In genomic region chr2:135531231-135532197, GRCh38 we compare ENCODE assay signal across 8 cellular contexts. TPM values are rescaled to one million over a fixed set of nuclear protein-coding genes. Genes with fewer than 3 reads are reported as not detected.
DNase-seq lines count a peak whose midpoint lies in the region; ATAC-seq and TF ChIP-seq lines count a peak whose summit lies in the region.

R3HDM1 (plus strand) TSS chr2:135531484; CDS start chr2:135604846, 73,362 bp downstream.

- H3K4me1 ChIP-seq in gastroesophageal sphincter = peaks cover 0 to 21% (median 0%) of the 10 kb centered on the region in 3 donors
- peaks cover 23% of the 10 kb centered on the region in 2 experiments for H3K4me1 ChIP-seq in neutrophil (ENCODE audit: control insufficient read depth in 1 of 2, insufficient read depth in 1 of 2, low read depth in 1 of 2, low read length in 1 of 2)

- peaks cover 25% of the 10 kb centered on the region for H3K4me1 Mint-ChIP-seq in HFFc6 (ENCODE audit: low read depth)
- H3K4me1 Mint-ChIP-seq in activated naive CD4-positive, alpha-beta T cell treated with anti-CD3 and anti-CD28 coated beads, Interleukin-2, amount 10 ng/mL, durations not matched to agents 7 days and 5 days = peaks cover 48% of the 10 kb centered on the region

- peak within 1 kb of the TSS; percentile 96 for H3K27ac ChIP-seq in SK-N-MC
- H3K27ac ChIP-seq in gastroesophageal sphincter = peak within 1 kb of the TSS; percentile 91 to 97 (median 93)
- H3K27ac ChIP-seq in neutrophil = peak within 1 kb of the TSS; percentile 88
- H3K27ac ChIP-seq in substantia nigra (ENCODE audit: low read depth, low read length, poor library complexity, severe bottlenecking) = peak within 1 kb of the TSS; percentile 97

- WGBS in gastroesophageal sphincter (ENCODE audit: low coverage in 1 of 2), 2 donors = 0 to 1% methylated on average over 13 to 36 of the region's 75 CpGs

- no peaks in the 10 kb centered on the region for H3K27me3 ChIP-seq in gastroesophageal sphincter
- H3K27me3 ChIP-seq in neutrophil = no peaks in the 10 kb centered on the region

- TF ChIP-seq POLR2A in NB4 (IDR thresholded peaks at IDR 0.05; ENCODE audit: extremely low read depth, insufficient read length) = peak; percentile 63
- peak; percentile 3 to 29 for TF ChIP-seq POLR2A in gastroesophageal sphincter (IDR thresholded peaks at IDR 0.05)

- H3K9me3 ChIP-seq in SK-N-MC (ENCODE audit: low read depth, low read length) = no peaks in the 10 kb centered on the region
- no peaks in the 10 kb centered on the region for H3K9me3 ChIP-seq in gastroesophageal sphincter
- H3K9me3 ChIP-seq in neutrophil = no peaks in the 10 kb centered on the region

- ATAC-seq in gastroesophageal sphincter = peak; percentile 97

- no peak within 1 kb of the TSS for H3K4me3 Mint-ChIP-seq in HFFc6
- no peak within 1 kb of the TSS for H3K4me3 Mint-ChIP-seq in activated naive CD4-positive, alpha-beta T cell treated with anti-CD3 and anti-CD28 coated beads, Interleukin-2, amount 10 ng/mL, durations not matched to agents 7 days and 5 days

- H3K27ac Mint-ChIP-seq in HFFc6 = peak within 1 kb of the TSS; percentile 73
- no peak within 1 kb of the TSS for H3K27ac Mint-ChIP-seq in activated naive CD4-positive, alpha-beta T cell treated with anti-CD3 and anti-CD28 coated beads, Interleukin-2, amount 10 ng/mL, durations not matched to agents 7 days and 5 days

- no peaks in the 10 kb centered on the region for H3K9me3 Mint-ChIP-seq in HFFc6
- H3K9me3 Mint-ChIP-seq in activated naive CD4-positive, alpha-beta T cell treated with anti-CD3 and anti-CD28 coated beads, Interleukin-2, amount 10 ng/mL, durations not matched to agents 7 days and 5 days = no peaks in the 10 kb centered on the region

- CTCF ChIA-PET in activated naive CD4-positive, alpha-beta T cell treated with anti-CD3 and anti-CD28 coated beads, Interleukin-2, amount 10 ng/mL, durations not matched to agents 7 days and 5 days (lab: Charles Lee) = interaction anchor here (1.1 to 1.8 kb wide), 3 partner anchors 178 to 527 kb away, joined by 6 to 7 read pairs (median 7); no protein-coding TSS in a partner anchor

- H3K4me3 ChIP-seq in GM08714 (ENCODE audit: low read length) (peak within 1 kb of the TSS; percentile 88), NB4 (ENCODE audit: low read depth, low read length) (peak within 1 kb of the TSS; percentile 85), SK-N-MC (peak within 1 kb of the TSS; percentile 91), gastroesophageal sphincter (peak within 1 kb of the TSS; percentile 78 to 93), neutrophil (ENCODE audit: low read depth in 1 of 2, low read length in 1 of 2) (peak within 1 kb of the TSS; percentile 78 to 90)

- TF ChIP-seq EP300 in gastroesophageal sphincter (IDR thresholded peaks at IDR 0.05) = no peak

- H3K36me3 ChIP-seq in SK-N-MC (ENCODE audit: insufficient read depth, low read length) = peaks cover 12% of the 10 kb centered on the region
- no peaks in the 10 kb centered on the region for H3K36me3 ChIP-seq in gastroesophageal sphincter
- no peaks in the 10 kb centered on the region for H3K36me3 ChIP-seq in neutrophil

- H3K27me3 Mint-ChIP-seq in HFFc6 (ENCODE audit: insufficient read depth) = no peaks in the 10 kb centered on the region; the same call in none of the 2 replicates
- no peaks in the 10 kb centered on the region for H3K27me3 Mint-ChIP-seq in activated naive CD4-positive, alpha-beta T cell treated with anti-CD3 and anti-CD28 coated beads, Interleukin-2, amount 10 ng/mL, durations not matched to agents 7 days and 5 days

- H3K36me3 Mint-ChIP-seq in HFFc6 (ENCODE audit: low read depth) = no peaks in the 10 kb centered on the region
- peaks cover 9% of the 10 kb centered on the region for H3K36me3 Mint-ChIP-seq in activated naive CD4-positive, alpha-beta T cell treated with anti-CD3 and anti-CD28 coated beads, Interleukin-2, amount 10 ng/mL, durations not matched to agents 7 days and 5 days

- TF ChIP-seq CTCF in HFFc6 (IDR thresholded peaks at IDR 0.05) (peak; percentile 36), NB4 (IDR thresholded peaks at IDR 0.05; ENCODE audit: low read depth, low read length) (no peak), gastroesophageal sphincter (IDR thresholded peaks at IDR 0.05) (peak in 1 of 4 experiments; percentile 9), neutrophil (IDR thresholded peaks at IDR 0.05) (no peak)

- peak; percentile 100 for DNase-seq in HFFc6
- peak; percentile 100 for DNase-seq in NB4 (ENCODE audit: low read depth)
- peak; percentile 100 for DNase-seq in SK-N-MC (ENCODE audit: low read depth, low spot score)
- DNase-seq in activated naive CD4-positive, alpha-beta T cell treated with anti-CD3 and anti-CD28 coated beads, Interleukin-2, amount 10 ng/mL, durations not matched to agents 7 days and 5 days = peak; percentile 97
- peak in 48 of 49 donors; percentile 74 to 99 (median 95) for DNase-seq in substantia nigra (lab: John Stamatoyannopoulos, UW)

- H3K9ac ChIP-seq in SK-N-MC (ENCODE audit: insufficient read length) = peak within 1 kb of the TSS; percentile 92

RNA-seq across cellular contexts. Expression of gene R3HDM1, which starts in this region (rescaled TPM):
- total RNA-seq in HFFc6 (2021; fragmentation: NEBNext Ultra II Directional; extraction: Animal tissue kit (Norgen Biotek cat#: 25700)) = 10 to 100 TPM; 39.8 to 43.4 (median 42.0) TPM
- total RNA-seq in gastroesophageal sphincter = 10 to 100 TPM; 15.9 to 27.9 (median 22.8) TPM

Comparison
In these comparisons a context has a peak if more than half of its experiments do, and no peak if none do; other contexts are left out.
1. Peak in every context shown above with its lines: DNase-seq, ATAC-seq, H3K4me3 ChIP-seq and H3K27ac ChIP-seq.